ENCODE assay signal across 15 cellular contexts in genomic region chr4:62487016-62487415, GRCh38.
"Had no signal": no experiment of that assay in that cellular context is flagged by ENCODE, and none has a peak within 500 bp of the region (broad histone marks: within the 10 kb centered on the region; RNA-seq: fewer than 3 reads in every experiment).

No MANE protein-coding gene starts in this region.

- H3K27me3 ChIP-seq: gastroesophageal sphincter, tibial artery had no signal

- H3K36me3 ChIP-seq: gastroesophageal sphincter, tibial artery had no signal

- H3K4me1 ChIP-seq: gastroesophageal sphincter, tibial artery had no signal

- DNase-seq: activated CD4-positive, alpha-beta T cell treated with anti-CD3 and anti-CD28 coated beads for 48 hours; activated naive CD8-positive, alpha-beta T cell treated with anti-CD3 and anti-CD28 coated beads for 36 hours; amygdala; effector memory CD4-positive, alpha-beta T cell; natural killer cell; nucleus accumbens; posterior cingulate gyrus; stimulated activated CD4-positive, alpha-beta T cell treated with anti-CD3 and anti-CD28 coated beads, Interleukin-15, amount 100 ng/mL, for 24 hours; stimulated activated CD4-positive, alpha-beta T cell treated with anti-CD3 and anti-CD28 coated beads, Interleukin-4, amount 100 ng/mL, for 1 hour; stimulated activated naive CD4-positive, alpha-beta T cell; tibial artery had no signal

- H3K4me3 ChIP-seq: gastroesophageal sphincter, skin epidermis, tibial artery had no signal

- H3K9me3 ChIP-seq: gastroesophageal sphincter had no signal

- H3K27ac ChIP-seq: gastroesophageal sphincter, skin epidermis, tibial artery had no signal

- ATAC-seq: gastroesophageal sphincter, left lobe of liver, natural killer cell, WTC11 had no signal
